ENCODE assay signal across 14 cellular contexts in genomic region chr17:77118251-77118928, GRCh38. TPM values are rescaled to one million over a fixed set of nuclear protein-coding genes. Genes with fewer than 3 reads are reported as not detected.
DNase-seq lines count a peak whose midpoint lies in the region; ATAC-seq and TF ChIP-seq lines count a peak whose summit lies in the region.
"Had no signal": no experiment of that assay in that cellular context is flagged by ENCODE, and none has a peak within 500 bp of the region (broad histone marks: within the 10 kb centered on the region; RNA-seq: fewer than 3 reads in every experiment).

No MANE protein-coding gene starts in this region.

- dilution Hi-C loops in IMR-90 (cut with HindIII; ENCODE audit: low sequenced_read_pairs, unreplicated experiment), result no loop called here

- CTCF ChIA-PET in IMR-90 (lab: Yijun Ruan, JAX), result no interaction called here

- TF ChIP-seq CTCF in IMR-90 (conservative IDR thresholded peaks at IDR 0.05; ENCODE audit: low read depth, low read length), result no peak
- no peak for TF ChIP-seq CTCF in retinal pigment epithelial cell (conservative IDR thresholded peaks at IDR 0.05; ENCODE audit: low read depth, low read length)

- peaks cover 12% of the 10 kb centered on the region for H3K9me1 ChIP-seq in IMR-90 (ENCODE audit: insufficient read depth, low read length)

- no peaks in the 10 kb centered on the region for H3K36me3 ChIP-seq in IMR-90 (ENCODE audit: control insufficient read depth, insufficient read depth, low read length)

- H3K4me3 ChIP-seq in IMR-90 (ENCODE audit: insufficient read depth, low read depth, low read length), result no peak overlapping the region
- no peak overlapping the region for H3K4me3 ChIP-seq in retinal pigment epithelial cell (ENCODE audit: low read length)

- H4K5ac ChIP-seq in IMR-90 (ENCODE audit: low read depth, low read length), result no peak overlapping the region

- no peak overlapping the region for H3K4ac ChIP-seq in IMR-90 (ENCODE audit: low read depth, low read length)

- in situ Hi-C loops in IMR-90 (cut with MboI; ENCODE audit: low sequenced_read_pairs), result no loop called here

- POLR2A ChIA-PET in IMR-90 (lab: Charles Lee; ENCODE audit: unreplicated experiment), result no interaction called here

- no peak overlapping the region; the same call in 1 of the 2 replicates for H2BK120ac ChIP-seq in IMR-90 (ENCODE audit: low read depth, low read length)

- no peaks in the 10 kb centered on the region for H4K20me1 ChIP-seq in IMR-90 (ENCODE audit: insufficient read depth, low read length)

- intact Hi-C loops in IMR-90 (cut with micrococcal nuclease) (no loop called here), posterior cingulate gyrus (cut with DNase I) (no loop called here)

- peaks cover 10% of the 10 kb centered on the region for H3K4me1 ChIP-seq in IMR-90 (ENCODE audit: control insufficient read depth, insufficient read depth, low read length)

- no peak for TF ChIP-seq RAD21 in IMR-90 (IDR thresholded peaks at IDR 0.05; ENCODE audit: low read length)

- H3K56ac ChIP-seq in IMR-90 (ENCODE audit: extremely low read depth, insufficient read depth, low read length), result no peak overlapping the region

- H3K27ac ChIP-seq in IMR-90 (ENCODE audit: insufficient read depth, low read length), result no peak overlapping the region

- 0 out of 2 replicates have a peak overlapping the region, but pooled peaks have one; percentile 6 for H2AK5ac ChIP-seq in IMR-90 (ENCODE audit: low read depth, low read length)

- no peak overlapping the region for H2BK20ac ChIP-seq in IMR-90 (ENCODE audit: low read depth, low read length)

- H2AK9ac ChIP-seq in IMR-90 (replicated peaks; ENCODE audit: low read depth, low read length, poor library complexity), result no peak overlapping the region

- H4K91ac ChIP-seq in IMR-90 (ENCODE audit: insufficient read depth, low read depth, low read length), result no peak overlapping the region

- no peak overlapping the region for H2AFZ ChIP-seq in IMR-90 (replicated peaks; ENCODE audit: low read length, poor library complexity)

- BruUV-seq in IMR-90 (replicated peaks; lab: Mats Ljungman, UMichigan), result no TSS peak

- H3K9ac ChIP-seq in IMR-90 (ENCODE audit: low read depth, low read length), result no peak overlapping the region

- H2BK5ac ChIP-seq in IMR-90 (ENCODE audit: low read depth, low read length, poor library complexity, severe bottlenecking), result no peak overlapping the region

- no peak overlapping the region for H3K4me2 ChIP-seq in IMR-90 (ENCODE audit: low read depth, low read length)

- ATAC-seq in IMR-90 (ENCODE audit: low read depth) (no peak), left lobe of liver (peak; percentile 21), GM18861 (IDR thresholded peaks at IDR 0.05; ENCODE audit: unreplicated experiment) (no peak), GM19395 (IDR thresholded peaks at IDR 0.05; ENCODE audit: unreplicated experiment) (no peak)
- ATAC-seq: SK-N-SH treated with all-trans-retinoic acid at 6 μM for 48 hours; stimulated activated memory B cell treated with anti-CD40 and anti-IgM and Interleukin-4, amounts not matched to agents 10 μg/mL and 1 μg/mL and 100 μg/mL, for 72 hours had no signal

- DNase-seq in IMR-90 (no peak), dermis blood vessel endothelial cell (peak; percentile 98), left lobe of liver (ENCODE audit: low spot score) (no peak), retinal pigment epithelial cell (ENCODE audit: low read depth) (peak; percentile 88), hippocampal formation (lab: John Stamatoyannopoulos, UW) (no peak), posterior cingulate gyrus (no peak)
- DNase-seq: effector CD8-positive, alpha-beta T cell; foreskin fibroblast; NCI-H446; stimulated activated CD4-positive, alpha-beta T cell treated with anti-CD3 and anti-CD28 coated beads, Interleukin-4, amount 100 ng/mL, for 4 hours had no signal

- no peaks in the 10 kb centered on the region for H3K9me3 ChIP-seq in IMR-90 (ENCODE audit: control insufficient read depth, insufficient read depth, low read length)

- H2BK15ac ChIP-seq in IMR-90 (ENCODE audit: low read depth, low read length), result no peak overlapping the region

- H4K8ac ChIP-seq in IMR-90 (ENCODE audit: low read depth in 2 of 2, low read length in 2 of 2), result no peak overlapping the region; a peak in 1 of 4 replicates

- H3K79me1 ChIP-seq in IMR-90 (ENCODE audit: low read depth in 1 of 2, low read length in 2 of 2), result peaks cover 0 to 5% of the 10 kb centered on the region in 2 experiments; a peak in 1 of 4 replicates

- no peaks in the 10 kb centered on the region for H3K27me3 ChIP-seq in IMR-90 (ENCODE audit: control insufficient read depth, insufficient read depth, low read length)

- H3K23ac ChIP-seq in IMR-90 (ENCODE audit: low read depth, low read length), result no peak overlapping the region

- no peak overlapping the region for H3K18ac ChIP-seq in IMR-90 (ENCODE audit: low read depth, low read length)

- WGBS in IMR-90 (ENCODE audit: extremely low coverage in 2 of 2, insufficient read length in 1 of 2), 2 experiments, result 83% methylated on average over 12 of the region's 18 CpGs; no CpG with 5 or more reads in 1 of the 2 experiments

- H3K14ac ChIP-seq in IMR-90 (replicated peaks; ENCODE audit: low read depth, low read length), result no peak overlapping the region

- TF ChIP-seq POLR2A in IMR-90 (IDR thresholded peaks at IDR 0.05; ENCODE audit: low read depth, low read length), result no peak

TF ChIP-seq in IMR-90, 13 proteins besides CTCF, POLR2A, EP300 and RAD21:
- TF ChIP-seq MAZ (IDR thresholded peaks at IDR 0.05; ENCODE audit: borderline replicate concordance, low read depth, low read length) (no peak), SMC3 (IDR thresholded peaks at IDR 0.05; ENCODE audit: low read depth, low read length) (no peak), NFE2L2 (IDR thresholded peaks at IDR 0.05; ENCODE audit: low read depth, low read length) (no peak)

RNA-seq across cellular contexts. Expression of gene SEC14L1, which starts 22.4 kb away (rescaled TPM):
- total RNA-seq in IMR-90 (2012; rRNA removed), result 24.9 and 27.8 TPM in 2 replicates
- 32.5 and 35.8 TPM in 2 replicates for polyA plus RNA-seq in IMR-90 (2012; rRNA removed)
- polyA plus RNA-seq in IMR-90 (2012; cell fraction: cytosol; rRNA removed), result 19.2 and 30.0 TPM in 2 replicates
- polyA plus RNA-seq in IMR-90 (2012; cell fraction: nucleus; rRNA removed; ENCODE audit: low replicate concordance), result 40.3 and 52.3 TPM in 2 replicates
- 322 and 488 TPM in 2 replicates for total RNA-seq in dermis blood vessel endothelial cell
- 20.1 TPM for total RNA-seq in left lobe of liver

Comparison
In these comparisons a context has a peak if more than half of its experiments do, and no peak if none do; other contexts are left out.
1. DNase-seq: peak in dermis blood vessel endothelial cell (single experiment) and retinal pigment epithelial cell (single experiment); none in IMR-90 (single experiment), left lobe of liver (single experiment), hippocampal formation (0 of 2) and posterior cingulate gyrus (0 of 10).
2. RNA of gene SEC14L1, which starts 22.4 kb away (total RNA-seq): 322 to 488 TPM in dermis blood vessel endothelial cell; 24.9 to 27.8 TPM in IMR-90 and 20.1 TPM in left lobe of liver (single experiment); every median in the first group is over 10 times any median in the second.